In the genomic region with DNA sequence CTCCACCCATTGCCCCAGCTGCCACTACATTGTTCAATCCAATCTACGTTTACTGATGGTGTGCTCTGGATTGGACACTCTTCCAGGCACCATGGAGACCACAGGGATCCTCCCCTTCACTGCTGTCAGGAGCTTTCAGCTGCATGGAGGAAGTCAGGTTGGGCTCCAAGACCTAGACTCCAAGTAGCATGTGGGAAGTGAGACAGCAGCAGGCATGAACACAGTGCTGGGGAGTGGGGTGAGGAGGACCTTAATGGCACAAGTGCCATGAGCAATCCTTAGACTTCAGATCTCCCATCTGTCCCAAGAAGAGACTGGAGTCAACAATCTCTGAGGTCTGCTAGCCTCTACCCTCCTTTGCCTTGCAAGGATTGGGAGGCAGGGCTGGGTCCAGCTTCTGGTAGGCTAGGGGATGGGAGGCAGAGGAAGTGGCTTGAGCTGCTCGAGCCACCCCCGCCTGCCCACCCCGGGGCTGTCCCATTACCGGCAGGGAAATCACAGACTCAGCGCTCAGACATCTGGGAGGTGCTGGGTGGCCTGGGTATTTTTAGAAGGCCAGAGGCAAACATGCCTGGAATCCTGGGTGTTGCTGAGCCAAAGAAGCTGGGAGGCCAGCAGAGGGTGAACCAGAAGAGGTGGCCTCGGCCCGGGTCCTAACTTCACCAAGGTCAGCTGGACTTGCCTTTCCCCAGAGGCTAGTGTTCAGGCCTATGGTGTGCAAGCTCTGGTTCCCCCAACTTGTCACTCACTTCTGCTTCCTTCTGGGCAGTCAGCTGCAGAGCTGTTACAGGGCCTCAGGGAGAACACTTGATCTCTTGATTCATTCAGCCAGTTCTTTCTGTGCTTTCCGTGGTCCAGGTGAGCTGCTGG, we compare ENCODE assay signal across 1 cellular context.
TF ChIP-seq lines count a peak whose summit lies in the region.

No MANE protein-coding gene starts in this region.

TF ChIP-seq in SK-N-SH, 30 proteins besides CTCF, POLR2A, EP300 and RAD21 (continued from another document):
- TF ChIP-seq, protein P1, sequence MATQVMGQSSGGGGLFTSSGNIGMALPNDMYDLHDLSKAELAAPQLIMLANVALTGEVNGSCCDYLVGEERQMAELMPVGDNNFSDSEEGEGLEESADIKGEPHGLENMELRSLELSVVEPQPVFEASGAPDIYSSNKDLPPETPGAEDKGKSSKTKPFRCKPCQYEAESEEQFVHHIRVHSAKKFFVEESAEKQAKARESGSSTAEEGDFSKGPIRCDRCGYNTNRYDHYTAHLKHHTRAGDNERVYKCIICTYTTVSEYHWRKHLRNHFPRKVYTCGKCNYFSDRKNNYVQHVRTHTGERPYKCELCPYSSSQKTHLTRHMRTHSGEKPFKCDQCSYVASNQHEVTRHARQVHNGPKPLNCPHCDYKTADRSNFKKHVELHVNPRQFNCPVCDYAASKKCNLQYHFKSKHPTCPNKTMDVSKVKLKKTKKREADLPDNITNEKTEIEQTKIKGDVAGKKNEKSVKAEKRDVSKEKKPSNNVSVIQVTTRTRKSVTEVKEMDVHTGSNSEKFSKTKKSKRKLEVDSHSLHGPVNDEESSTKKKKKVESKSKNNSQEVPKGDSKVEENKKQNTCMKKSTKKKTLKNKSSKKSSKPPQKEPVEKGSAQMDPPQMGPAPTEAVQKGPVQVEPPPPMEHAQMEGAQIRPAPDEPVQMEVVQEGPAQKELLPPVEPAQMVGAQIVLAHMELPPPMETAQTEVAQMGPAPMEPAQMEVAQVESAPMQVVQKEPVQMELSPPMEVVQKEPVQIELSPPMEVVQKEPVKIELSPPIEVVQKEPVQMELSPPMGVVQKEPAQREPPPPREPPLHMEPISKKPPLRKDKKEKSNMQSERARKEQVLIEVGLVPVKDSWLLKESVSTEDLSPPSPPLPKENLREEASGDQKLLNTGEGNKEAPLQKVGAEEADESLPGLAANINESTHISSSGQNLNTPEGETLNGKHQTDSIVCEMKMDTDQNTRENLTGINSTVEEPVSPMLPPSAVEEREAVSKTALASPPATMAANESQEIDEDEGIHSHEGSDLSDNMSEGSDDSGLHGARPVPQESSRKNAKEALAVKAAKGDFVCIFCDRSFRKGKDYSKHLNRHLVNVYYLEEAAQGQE (IDR thresholded peaks at IDR 0.05; ENCODE audit: low read depth, low read length) = no peak
